In the genomic region with DNA sequence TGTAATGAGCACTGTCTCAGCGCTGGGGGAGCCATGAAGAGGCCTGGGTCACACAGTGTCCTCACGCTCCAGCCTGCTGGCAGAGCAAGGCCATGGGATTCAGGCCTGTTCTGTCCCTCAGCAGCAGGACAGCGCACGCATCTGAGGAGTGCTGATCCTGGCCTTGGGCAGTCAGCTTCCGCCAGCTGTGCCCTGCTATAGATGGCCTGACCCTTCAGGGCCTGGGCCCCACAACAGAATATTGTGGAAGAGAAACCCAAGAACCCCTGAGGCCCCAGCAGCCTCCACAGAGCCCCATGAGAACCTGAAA, we compare ENCODE assay signal across 16 cellular contexts.
"Had no signal": no experiment of that assay in that cellular context is flagged by ENCODE, and none has a peak within 500 bp of the region (broad histone marks: within the 10 kb centered on the region; RNA-seq: fewer than 3 reads in every experiment).

No MANE protein-coding gene starts in this region.

- H3K4me1 Mint-ChIP-seq: activated B cell treated with CpG ODN at 0.5 μM for 24 hours had no signal

- H3K27ac Mint-ChIP-seq: activated B cell treated with CpG ODN at 0.5 μM for 24 hours; mesothelial cell of epicardium; nephron; T-helper 1 cell treated with Interleukin-12 subunit alpha and Interleukin-12 subunit beta and Interleukin-4 antibody, amounts not matched to agents 30 μg/mL and 1 μg/mL, for 36 hours had no signal

- H3K4me1 ChIP-seq: adrenal gland, lower lobe of right lung had no signal

- H3K9me3 Mint-ChIP-seq: activated B cell treated with CpG ODN at 0.5 μM for 24 hours; activated naive CD4-positive, alpha-beta T cell treated with anti-CD3 and anti-CD28 coated beads, Interleukin-2, amount 10 ng/mL, durations not matched to agents 7 days and 5 days; mesothelial cell of epicardium; nephron; T-helper 1 cell treated with Interleukin-12 subunit alpha and Interleukin-12 subunit beta and Interleukin-4 antibody, amounts not matched to agents 30 μg/mL and 1 μg/mL, for 36 hours had no signal

- H3K27me3 ChIP-seq: adrenal gland, thyroid gland had no signal

- H3K27ac ChIP-seq: cardiac muscle cell, lower lobe of right lung had no signal

- DNase-seq: activated B cell treated with CpG ODN at 0.5 μM for 24 hours; activated CD8-positive, alpha-beta T cell treated with anti-CD3 and anti-CD28 coated beads, Interleukin-2, amount 10 ng/mL, durations not matched to agents 7 days and 5 days; activated effector memory CD4-positive, alpha-beta T cell treated with Interleukin-2 at 50 U/mL for 16 hours; dermis blood vessel endothelial cell; effector memory CD4-positive, alpha-beta T cell; foreskin fibroblast; hippocampal formation; lower lobe of right lung; stimulated activated naive CD4-positive, alpha-beta T cell had no signal

- H3K4me3 Mint-ChIP-seq: activated B cell treated with CpG ODN at 0.5 μM for 24 hours, mesothelial cell of epicardium, nephron had no signal

- H3K9me3 ChIP-seq: adrenal gland, lower lobe of right lung, thyroid gland had no signal

- H3K4me3 ChIP-seq: adrenal gland, cardiac muscle cell, lower lobe of right lung, thyroid gland had no signal

- H3K36me3 Mint-ChIP-seq: activated naive CD4-positive, alpha-beta T cell treated with anti-CD3 and anti-CD28 coated beads, Interleukin-2, amount 10 ng/mL, durations not matched to agents 7 days and 5 days; mesothelial cell of epicardium had no signal

- H3K36me3 ChIP-seq: adrenal gland, cardiac muscle cell, lower lobe of right lung, thyroid gland had no signal

- H3K27me3 Mint-ChIP-seq: activated B cell treated with CpG ODN at 0.5 μM for 24 hours had no signal
